Comparison of ENCODE assay signal across 1 cellular context in the genomic region with DNA sequence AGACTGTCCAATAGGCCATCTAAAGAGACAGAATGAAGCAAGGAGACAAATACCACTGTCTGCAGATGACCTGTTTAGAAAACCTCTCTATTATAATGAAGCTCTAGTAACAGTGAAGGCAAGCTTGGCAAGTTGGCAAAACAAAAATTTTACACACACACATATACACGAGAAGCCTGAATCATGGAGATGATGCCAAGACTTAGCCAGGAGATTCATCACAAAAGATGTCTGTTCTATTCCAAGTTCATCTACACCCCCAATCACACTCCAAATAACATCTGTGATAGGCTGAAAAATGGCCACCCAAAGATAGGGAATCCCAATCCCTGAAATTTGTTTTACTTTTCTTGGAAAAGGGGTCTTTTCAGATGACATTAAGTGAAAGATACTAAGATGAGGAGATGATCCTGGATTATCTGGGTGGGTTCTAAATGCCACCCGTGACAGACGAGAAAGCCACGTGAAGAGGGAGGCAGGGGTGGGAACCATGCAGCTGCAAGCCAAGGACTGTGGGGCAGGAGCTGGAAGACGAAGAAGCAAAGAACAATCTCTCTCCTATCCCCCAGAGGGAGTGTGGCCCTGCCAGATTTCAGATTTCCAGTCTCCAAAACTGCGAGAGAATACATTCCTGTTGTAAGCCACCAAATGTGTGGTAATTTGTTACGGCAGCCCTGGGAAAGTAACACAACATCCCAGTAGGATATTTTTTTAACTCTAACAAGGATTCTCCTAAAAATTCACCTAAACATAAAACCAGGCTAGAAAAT.
TF ChIP-seq lines count a peak whose summit lies in the region.

No MANE protein-coding gene starts in this region.

TF ChIP-seq in GM23338, 12 proteins besides CTCF, POLR2A, EP300 and RAD21 (continued from another document):
- TF ChIP-seq, protein P1, sequence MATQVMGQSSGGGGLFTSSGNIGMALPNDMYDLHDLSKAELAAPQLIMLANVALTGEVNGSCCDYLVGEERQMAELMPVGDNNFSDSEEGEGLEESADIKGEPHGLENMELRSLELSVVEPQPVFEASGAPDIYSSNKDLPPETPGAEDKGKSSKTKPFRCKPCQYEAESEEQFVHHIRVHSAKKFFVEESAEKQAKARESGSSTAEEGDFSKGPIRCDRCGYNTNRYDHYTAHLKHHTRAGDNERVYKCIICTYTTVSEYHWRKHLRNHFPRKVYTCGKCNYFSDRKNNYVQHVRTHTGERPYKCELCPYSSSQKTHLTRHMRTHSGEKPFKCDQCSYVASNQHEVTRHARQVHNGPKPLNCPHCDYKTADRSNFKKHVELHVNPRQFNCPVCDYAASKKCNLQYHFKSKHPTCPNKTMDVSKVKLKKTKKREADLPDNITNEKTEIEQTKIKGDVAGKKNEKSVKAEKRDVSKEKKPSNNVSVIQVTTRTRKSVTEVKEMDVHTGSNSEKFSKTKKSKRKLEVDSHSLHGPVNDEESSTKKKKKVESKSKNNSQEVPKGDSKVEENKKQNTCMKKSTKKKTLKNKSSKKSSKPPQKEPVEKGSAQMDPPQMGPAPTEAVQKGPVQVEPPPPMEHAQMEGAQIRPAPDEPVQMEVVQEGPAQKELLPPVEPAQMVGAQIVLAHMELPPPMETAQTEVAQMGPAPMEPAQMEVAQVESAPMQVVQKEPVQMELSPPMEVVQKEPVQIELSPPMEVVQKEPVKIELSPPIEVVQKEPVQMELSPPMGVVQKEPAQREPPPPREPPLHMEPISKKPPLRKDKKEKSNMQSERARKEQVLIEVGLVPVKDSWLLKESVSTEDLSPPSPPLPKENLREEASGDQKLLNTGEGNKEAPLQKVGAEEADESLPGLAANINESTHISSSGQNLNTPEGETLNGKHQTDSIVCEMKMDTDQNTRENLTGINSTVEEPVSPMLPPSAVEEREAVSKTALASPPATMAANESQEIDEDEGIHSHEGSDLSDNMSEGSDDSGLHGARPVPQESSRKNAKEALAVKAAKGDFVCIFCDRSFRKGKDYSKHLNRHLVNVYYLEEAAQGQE (IDR thresholded peaks at IDR 0.05; ENCODE audit: unreplicated experiment), result no peak
- TF ChIP-seq, protein P2, sequence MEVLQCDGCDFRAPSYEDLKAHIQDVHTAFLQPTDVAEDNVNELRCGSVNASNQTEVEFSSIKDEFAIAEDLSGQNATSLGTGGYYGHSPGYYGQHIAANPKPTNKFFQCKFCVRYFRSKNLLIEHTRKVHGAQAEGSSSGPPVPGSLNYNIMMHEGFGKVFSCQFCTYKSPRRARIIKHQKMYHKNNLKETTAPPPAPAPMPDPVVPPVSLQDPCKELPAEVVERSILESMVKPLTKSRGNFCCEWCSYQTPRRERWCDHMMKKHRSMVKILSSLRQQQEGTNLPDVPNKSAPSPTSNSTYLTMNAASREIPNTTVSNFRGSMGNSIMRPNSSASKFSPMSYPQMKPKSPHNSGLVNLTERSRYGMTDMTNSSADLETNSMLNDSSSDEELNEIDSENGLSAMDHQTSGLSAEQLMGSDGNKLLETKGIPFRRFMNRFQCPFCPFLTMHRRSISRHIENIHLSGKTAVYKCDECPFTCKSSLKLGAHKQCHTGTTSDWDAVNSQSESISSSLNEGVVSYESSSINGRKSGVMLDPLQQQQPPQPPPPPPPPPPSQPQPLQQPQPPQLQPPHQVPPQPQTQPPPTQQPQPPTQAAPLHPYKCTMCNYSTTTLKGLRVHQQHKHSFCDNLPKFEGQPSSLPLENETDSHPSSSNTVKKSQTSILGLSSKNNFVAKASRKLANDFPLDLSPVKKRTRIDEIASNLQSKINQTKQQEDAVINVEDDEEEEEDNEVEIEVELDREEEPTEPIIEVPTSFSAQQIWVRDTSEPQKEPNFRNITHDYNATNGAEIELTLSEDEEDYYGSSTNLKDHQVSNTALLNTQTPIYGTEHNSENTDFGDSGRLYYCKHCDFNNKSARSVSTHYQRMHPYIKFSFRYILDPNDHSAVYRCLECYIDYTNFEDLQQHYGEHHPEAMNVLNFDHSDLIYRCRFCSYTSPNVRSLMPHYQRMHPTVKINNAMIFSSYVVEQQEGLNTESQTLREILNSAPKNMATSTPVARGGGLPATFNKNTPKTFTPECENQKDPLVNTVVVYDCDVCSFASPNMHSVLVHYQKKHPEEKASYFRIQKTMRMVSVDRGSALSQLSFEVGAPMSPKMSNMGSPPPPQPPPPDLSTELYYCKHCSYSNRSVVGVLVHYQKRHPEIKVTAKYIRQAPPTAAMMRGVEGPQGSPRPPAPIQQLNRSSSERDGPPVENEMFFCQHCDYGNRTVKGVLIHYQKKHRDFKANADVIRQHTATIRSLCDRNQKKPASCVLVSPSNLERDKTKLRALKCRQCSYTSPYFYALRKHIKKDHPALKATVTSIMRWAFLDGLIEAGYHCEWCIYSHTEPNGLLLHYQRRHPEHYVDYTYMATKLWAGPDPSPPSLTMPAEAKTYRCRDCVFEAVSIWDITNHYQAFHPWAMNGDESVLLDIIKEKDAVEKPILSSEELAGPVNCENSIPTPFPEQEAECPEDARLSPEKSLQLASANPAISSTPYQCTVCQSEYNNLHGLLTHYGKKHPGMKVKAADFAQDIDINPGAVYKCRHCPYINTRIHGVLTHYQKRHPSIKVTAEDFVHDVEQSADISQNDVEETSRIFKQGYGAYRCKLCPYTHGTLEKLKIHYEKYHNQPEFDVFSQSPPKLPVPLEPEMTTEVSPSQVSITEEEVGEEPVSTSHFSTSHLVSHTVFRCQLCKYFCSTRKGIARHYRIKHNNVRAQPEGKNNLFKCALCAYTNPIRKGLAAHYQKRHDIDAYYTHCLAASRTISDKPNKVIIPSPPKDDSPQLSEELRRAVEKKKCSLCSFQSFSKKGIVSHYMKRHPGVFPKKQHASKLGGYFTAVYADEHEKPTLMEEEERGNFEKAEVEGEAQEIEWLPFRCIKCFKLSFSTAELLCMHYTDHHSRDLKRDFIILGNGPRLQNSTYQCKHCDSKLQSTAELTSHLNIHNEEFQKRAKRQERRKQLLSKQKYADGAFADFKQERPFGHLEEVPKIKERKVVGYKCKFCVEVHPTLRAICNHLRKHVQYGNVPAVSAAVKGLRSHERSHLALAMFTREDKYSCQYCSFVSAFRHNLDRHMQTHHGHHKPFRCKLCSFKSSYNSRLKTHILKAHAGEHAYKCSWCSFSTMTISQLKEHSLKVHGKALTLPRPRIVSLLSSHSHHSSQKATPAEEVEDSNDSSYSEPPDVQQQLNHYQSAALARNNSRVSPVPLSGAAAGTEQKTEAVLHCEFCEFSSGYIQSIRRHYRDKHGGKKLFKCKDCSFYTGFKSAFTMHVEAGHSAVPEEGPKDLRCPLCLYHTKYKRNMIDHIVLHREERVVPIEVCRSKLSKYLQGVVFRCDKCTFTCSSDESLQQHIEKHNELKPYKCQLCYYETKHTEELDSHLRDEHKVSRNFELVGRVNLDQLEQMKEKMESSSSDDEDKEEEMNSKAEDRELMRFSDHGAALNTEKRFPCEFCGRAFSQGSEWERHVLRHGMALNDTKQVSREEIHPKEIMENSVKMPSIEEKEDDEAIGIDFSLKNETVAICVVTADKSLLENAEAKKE (CRISPR knock-in tag; IDR thresholded peaks at IDR 0.05), result no peak
- no peak for TF ChIP-seq EZH2 (IDR thresholded peaks at IDR 0.05; ENCODE audit: low read depth, unreplicated experiment)
